In the genomic region with DNA sequence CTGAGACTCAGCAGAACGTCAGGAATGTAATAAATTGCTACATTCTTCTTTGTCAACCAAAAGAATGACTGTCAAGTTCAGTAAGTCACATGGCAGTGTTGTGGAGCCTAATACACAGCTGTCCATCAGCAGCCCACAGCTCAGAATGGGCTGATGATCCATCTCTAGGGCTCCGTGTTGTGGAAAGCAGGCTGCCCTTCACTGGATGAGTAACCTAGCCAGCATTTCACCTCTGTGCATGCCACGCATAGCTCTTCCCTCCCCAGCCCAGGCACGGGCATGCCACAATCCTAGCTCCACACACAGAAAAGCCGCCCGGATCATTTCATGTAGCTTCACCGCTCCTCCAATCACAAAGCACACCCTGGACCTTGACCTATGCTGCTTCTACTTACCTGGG, we compare ENCODE assay signal across 1 cellular context.
TF ChIP-seq lines count a peak whose summit lies in the region.

No MANE protein-coding gene starts in this region.

TF ChIP-seq in SK-N-SH, 30 proteins besides CTCF, POLR2A, EP300 and RAD21:
- TF ChIP-seq TAF1 (IDR thresholded peaks at IDR 0.05; ENCODE audit: borderline replicate concordance, low read depth, low read length) (no peak), TEAD4 (IDR thresholded peaks at IDR 0.05; ENCODE audit: borderline replicate concordance, insufficient read depth) (no peak)
